ENCODE assay signal across 10 cellular contexts in the genomic region with DNA sequence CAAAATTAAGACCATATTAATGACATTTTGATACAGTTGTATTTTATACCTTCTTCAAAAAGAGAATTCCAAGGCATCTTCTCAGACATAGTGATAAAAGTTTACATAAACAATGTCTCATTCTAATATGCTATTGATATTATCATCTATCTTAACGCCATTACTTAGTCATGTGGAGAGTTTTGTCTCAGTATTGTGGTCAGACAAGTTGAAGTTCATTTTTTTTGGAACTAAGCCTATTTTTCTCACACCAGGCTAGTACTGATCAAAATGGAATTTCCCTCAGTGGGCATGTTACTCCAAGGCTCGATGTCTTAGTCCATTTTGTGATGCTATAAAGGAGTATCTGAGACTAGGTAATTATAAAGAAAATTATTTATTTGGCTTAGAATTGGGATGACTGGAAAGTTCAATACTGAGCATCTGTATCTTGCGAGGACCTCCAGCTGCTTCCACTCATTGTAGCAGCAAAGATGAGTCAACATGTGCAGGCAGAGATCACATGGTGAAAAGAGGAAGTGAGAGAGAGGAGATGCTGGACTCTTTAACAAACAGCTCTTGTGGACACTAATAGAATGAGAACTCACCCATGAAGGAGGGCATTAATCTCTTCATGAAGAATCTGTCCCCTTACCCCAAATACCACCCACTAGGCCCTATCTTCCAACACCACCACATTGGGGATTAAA.
A peak's percentile ranks its signal among the peaks of the same experiment; 100 is the strongest.
DNase-seq lines count a peak whose midpoint lies in the region; ATAC-seq, FAIRE-seq and TF ChIP-seq lines count a peak whose summit lies in the region.
"Had no signal": no experiment of that assay in that cellular context is flagged by ENCODE, and none has a peak within 500 bp of the region (broad histone marks: within the 10 kb centered on the region; RNA-seq: fewer than 3 reads in every experiment).

No MANE protein-coding gene starts in this region.

- ATAC-seq in GM18861 (IDR thresholded peaks at IDR 0.05; ENCODE audit: unreplicated experiment), result peak; percentile 97
- ATAC-seq in HG03460 (IDR thresholded peaks at IDR 0.05; ENCODE audit: unreplicated experiment), result peak; percentile 95
- peak; percentile 99 for ATAC-seq in GM12878
- ATAC-seq in right cardiac atrium, result no peak
- ATAC-seq: activated CD8-positive, alpha-beta T cell treated with anti-CD3 and anti-CD28 coated beads, Interleukin-2, amount 10 ng/mL, durations not matched to agents 7 days and 5 days; Panc1 had no signal

- no peak overlapping the region for H2BK5ac ChIP-seq in neuronal stem cell (ENCODE audit: low read length)

- no peaks in the 10 kb centered on the region for H3K4me1 ChIP-seq in GM12878 (ENCODE audit: control insufficient read depth, insufficient read depth, low read length)
- no peaks in the 10 kb centered on the region for H3K4me1 ChIP-seq in neuronal stem cell (ENCODE audit: control insufficient read depth in 2 of 2, insufficient read depth in 1 of 2, low read depth in 1 of 2, low read length in 2 of 2)
- H3K4me1 ChIP-seq in right cardiac atrium (ENCODE audit: control insufficient read depth, insufficient read depth, low read length), result no peaks in the 10 kb centered on the region

- H3K18ac ChIP-seq in neuronal stem cell (ENCODE audit: low read length), result no peak overlapping the region

- no peak overlapping the region for H3K4me2 ChIP-seq in GM12878 (ENCODE audit: control insufficient read depth, insufficient read depth)
- H3K4me2 ChIP-seq in neuronal stem cell (ENCODE audit: insufficient read depth, low read length, poor library complexity, severe bottlenecking), result no peak overlapping the region

- no peak overlapping the region for H2AFZ ChIP-seq in GM12878 (ENCODE audit: control insufficient read depth, low read depth, low read length)
- no peak overlapping the region for H2AFZ ChIP-seq in neuronal stem cell (ENCODE audit: low read length)

- H3K36me3 ChIP-seq in GM12878 (ENCODE audit: control insufficient read depth in 2 of 2, insufficient read depth in 2 of 2, low read length in 1 of 2), result no peaks in the 10 kb centered on the region
- no peaks in the 10 kb centered on the region for H3K36me3 ChIP-seq in neuronal stem cell (replicated peaks in 1 of 2; ENCODE audit: control insufficient read depth in 2 of 2, insufficient read depth in 2 of 2, low read length in 2 of 2)

- POLR2A ChIA-PET in GM12878 (lab: Charles Lee), result no interaction called here

- H4K20me1 ChIP-seq in GM12878 (ENCODE audit: control insufficient read depth, insufficient read depth), result no peaks in the 10 kb centered on the region

- no peak overlapping the region for H3K4ac ChIP-seq in neuronal stem cell (ENCODE audit: low read length)

- H3K9me3 ChIP-seq in GM12878 (replicated peaks; ENCODE audit: control insufficient read depth, insufficient read depth, low read length) (no peaks in the 10 kb centered on the region), neuronal stem cell (replicated peaks in 1 of 2; ENCODE audit: control insufficient read depth in 2 of 2, insufficient read depth in 1 of 2, low read depth in 1 of 2, low read length in 2 of 2) (no peaks in the 10 kb centered on the region), right cardiac atrium (ENCODE audit: control insufficient read depth, low read length) (no peaks in the 10 kb centered on the region)

- CTCF ChIA-PET in GM12878 (lab: Yijun Ruan, JAX), result no interaction called here

- H4K91ac ChIP-seq in neuronal stem cell (ENCODE audit: low read depth, low read length, poor library complexity), result no peak overlapping the region

- no peaks in the 10 kb centered on the region for H3K79me2 ChIP-seq in GM12878 (ENCODE audit: control insufficient read depth, insufficient read depth, low read length)

- DNase-seq in H4 (ENCODE audit: low spot score) (peak; percentile 9), GM12878 (ENCODE audit: low read depth, low spot score) (peak; percentile 24), cortex of kidney (lab: John Stamatoyannopoulos, UW) (no peak), NCI-H774 (lab: John Stamatoyannopoulos, UW) (no peak), neuronal stem cell (ENCODE audit: low spot score) (no peak), right cardiac atrium (no peak)
- DNase-seq: activated CD8-positive, alpha-beta T cell treated with anti-CD3 and anti-CD28 coated beads, Interleukin-2, amount 10 ng/mL, durations not matched to agents 7 days and 5 days had no signal

- H2BK15ac ChIP-seq in neuronal stem cell (ENCODE audit: low read length), result no peak overlapping the region

- H2BK120ac ChIP-seq in neuronal stem cell (ENCODE audit: low read depth, low read length), result no peak overlapping the region

- SMC1A ChIA-PET in GM12878 (lab: Charles Lee; ENCODE audit: uncharacterized antibody, unreplicated experiment), result no interaction called here

- no peak overlapping the region for H2BK12ac ChIP-seq in neuronal stem cell (ENCODE audit: low read length)

- H3K4me3 ChIP-seq in GM12878 (no peak overlapping the region), neuronal stem cell (ENCODE audit: low read length in 2 of 2) (no peak overlapping the region), right cardiac atrium (ENCODE audit: low read length) (no peak overlapping the region)

- H3K27ac ChIP-seq in GM12878 (ENCODE audit: control insufficient read depth, insufficient read depth) (no peak overlapping the region), neuronal stem cell (replicated peaks; ENCODE audit: low read length) (no peak overlapping the region), right cardiac atrium (ENCODE audit: low read length) (no peak overlapping the region)

- H3K9ac ChIP-seq in GM12878 (ENCODE audit: control insufficient read depth, insufficient read depth, low read length), result no peak overlapping the region
- no peak overlapping the region for H3K9ac ChIP-seq in neuronal stem cell (ENCODE audit: low read depth, low read length, poor library complexity)

- RAD21 ChIA-PET in GM12878 (lab: Charles Lee; ENCODE audit: unreplicated experiment), result interaction anchor here (0.9 kb wide), 1 partner anchor 34 kb away, joined by 3 read pairs; no protein-coding TSS in a partner anchor

- WGBS in GM12878 (ENCODE audit: insufficient coverage, insufficient replicate concordance, low lambda C conversion rate, missing lambda C conversion rate), result 1% methylated on average over 3 of the region's 3 CpGs
- WGBS in neuronal stem cell (ENCODE audit: extremely low coverage in 2 of 2, insufficient read length in 2 of 2, insufficient replicate concordance in 1 of 2), 2 donors, result no CpG with 5 or more reads among the region's 3 CpGs
- 63% methylated on average over 3 of the region's 3 CpGs for WGBS in right cardiac atrium

- no peak for TF ChIP-seq POLR2A in GM12878 (IDR thresholded peaks at IDR 0.05; ENCODE audit: low read depth, low read length)

- no peak overlapping the region for H2AK5ac ChIP-seq in neuronal stem cell (ENCODE audit: low read depth, low read length)

- H3K27me3 ChIP-seq in GM12878 (replicated peaks in 1 of 2; ENCODE audit: control insufficient read depth in 2 of 2, insufficient read depth in 2 of 2, low read length in 1 of 2) (no peaks in the 10 kb centered on the region), neuronal stem cell (ENCODE audit: control insufficient read depth in 3 of 3, insufficient read depth in 3 of 3, low read depth in 1 of 3, low read length in 3 of 3) (peaks cover 0 to 2% (median 0%) of the 10 kb centered on the region in 3 experiments), right cardiac atrium (ENCODE audit: control insufficient read depth, insufficient read depth) (no peaks in the 10 kb centered on the region)

- H3K23ac ChIP-seq in neuronal stem cell (ENCODE audit: low read depth, low read length, poor library complexity), result no peak overlapping the region

- TF ChIP-seq CTCF in GM12878 (IDR thresholded peaks at IDR 0.05 in 2 of 3, conservative IDR thresholded peaks at IDR 0.05 in 1 of 3; ENCODE audit: control insufficient read depth in 2 of 3, extremely low read depth in 1 of 3, insufficient read depth in 1 of 3, low read depth in 3 of 3, low read length in 3 of 3), result no peak

- H4K8ac ChIP-seq in neuronal stem cell (ENCODE audit: low read depth, low read length), result no peak overlapping the region

- BruUV-seq in GM12878 (replicated peaks; lab: Mats Ljungman, UMichigan), result no TSS peak

- no peak for TF ChIP-seq RAD21 in GM12878 (IDR thresholded peaks at IDR 0.05; ENCODE audit: insufficient read depth, low read depth, low read length)

- intact Hi-C loops in GM12878 (cut with micrococcal nuclease; ENCODE audit: unreplicated experiment), result no loop called here
- intact Hi-C loops in right cardiac atrium (cut with DNase I), result no loop called here

- FAIRE-seq in GM12878 (lab: Jason Lieb, UNC), result no peak

- H3K79me1 ChIP-seq in neuronal stem cell (ENCODE audit: low read depth, low read length), result no peaks in the 10 kb centered on the region

- TF ChIP-seq EP300 in GM12878 (IDR thresholded peaks at IDR 0.05; ENCODE audit: borderline replicate concordance in 1 of 2, control insufficient read depth in 1 of 2, low read depth in 2 of 2, low read length in 2 of 2), result peak in 1 of 2 experiments; percentile 66; a peak in 2 of 4 replicates

- in situ Hi-C loops in GM12878 (cut with MboI), result no loop called here

- H3K14ac ChIP-seq in neuronal stem cell (ENCODE audit: low read length), result no peak overlapping the region

TF ChIP-seq in GM12878, 131 proteins besides CTCF, POLR2A, EP300 and RAD21 (continues in another document):
- TF ChIP-seq BHLHE40 (IDR thresholded peaks at IDR 0.05; ENCODE audit: borderline replicate concordance in 1 of 2, low read depth in 2 of 2, low read length in 1 of 2), result peak in 1 of 2 experiments; percentile 48; a peak in 1 of 4 replicates
- TF ChIP-seq ZNF274 (IDR thresholded peaks at IDR 0.05; ENCODE audit: insufficient read depth, insufficient read length), result no peak
- TF ChIP-seq NR2F1 (conservative IDR thresholded peaks at IDR 0.05), result 0 out of 2 replicates have a peak, but pooled peaks have one; percentile 15

Comparison
In these comparisons a context has a peak if more than half of its experiments do, and no peak if none do; other contexts are left out.
1. ATAC-seq: peak in GM18861 (single experiment), HG03460 (single experiment) and GM12878 (single experiment); none in right cardiac atrium (0 of 2).
2. DNase-seq: peak in H4 (single experiment) and GM12878 (single experiment); none in cortex of kidney (single experiment), NCI-H774 (single experiment), neuronal stem cell (single experiment) and right cardiac atrium (0 of 3).